1 cellular context compared by ENCODE assay signal in the genomic region with DNA sequence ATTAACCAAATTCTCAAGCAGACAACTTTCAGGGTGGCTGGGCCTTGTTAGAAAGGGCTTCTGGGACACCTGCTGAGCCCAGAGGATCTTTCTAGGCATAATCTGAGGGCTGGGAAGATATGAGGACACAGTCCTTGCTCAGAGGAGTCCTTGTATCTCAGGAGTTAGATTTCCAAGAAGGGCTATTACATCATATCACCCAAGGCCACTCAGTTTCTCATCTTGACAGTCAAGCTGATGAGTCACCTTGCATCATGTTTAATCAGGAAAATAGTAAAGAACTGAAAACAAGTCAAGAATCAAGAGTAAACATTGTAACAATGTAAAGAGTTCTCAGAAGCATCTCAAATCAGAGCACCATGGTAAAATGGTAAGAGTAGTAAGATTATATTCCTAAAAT.
TF ChIP-seq lines count a peak whose summit lies in the region.

No MANE protein-coding gene starts in this region.

TF ChIP-seq in K562, 482 proteins besides CTCF, POLR2A, EP300 and RAD21 (continued from another document and continues in another):
- TF ChIP-seq MTA2 (IDR thresholded peaks at IDR 0.05; ENCODE audit: low read depth) (no peak), HNRNPK (IDR thresholded peaks at IDR 0.05; ENCODE audit: low read depth, low read length, poor library complexity, severe bottlenecking) (no peak), NR3C1 (CRISPR knock-in tag; IDR thresholded peaks at IDR 0.05) (no peak), ZNF444 (CRISPR knock-in tag; IDR thresholded peaks at IDR 0.05) (no peak), MEIS2 (IDR thresholded peaks at IDR 0.05; ENCODE audit: partially characterized antibody) (peak; percentile 70), JUNB (CRISPR knock-in tag; conservative IDR thresholded peaks at IDR 0.05) (0 out of 2 replicates have a peak, but pooled peaks have one; percentile 53), ZNF124 (CRISPR knock-in tag; IDR thresholded peaks at IDR 0.05) (no peak), BMI1 (IDR thresholded peaks at IDR 0.05; ENCODE audit: low read length) (no peak), BCL6 (CRISPR knock-in tag; IDR thresholded peaks at IDR 0.05) (no peak), SMC3 (conservative IDR thresholded peaks at IDR 0.05; ENCODE audit: insufficient read depth, low read depth, low read length) (no peak), E2F3 (CRISPR knock-in tag; IDR thresholded peaks at IDR 0.05) (no peak), CREB1 (IDR thresholded peaks at IDR 0.05) (no peak), CREB1 (CRISPR knock-in tag; IDR thresholded peaks at IDR 0.05) (no peak), MAZ (CRISPR knock-in tag; conservative IDR thresholded peaks at IDR 0.05 in 1 of 2, IDR thresholded peaks at IDR 0.05 in 1 of 2) (no peak), SAFB (IDR thresholded peaks at IDR 0.05; ENCODE audit: borderline replicate concordance, low read depth, low read length) (no peak), TSC22D4 (tag; IDR thresholded peaks at IDR 0.05) (no peak), HOXB6 (CRISPR knock-in tag; IDR thresholded peaks at IDR 0.05; ENCODE audit: borderline replicate concordance) (no peak), NBN (IDR thresholded peaks at IDR 0.05; ENCODE audit: low read depth) (no peak), ZNF165 (CRISPR knock-in tag; IDR thresholded peaks at IDR 0.05; ENCODE audit: borderline replicate concordance) (no peak), MED1 (CRISPR knock-in tag; IDR thresholded peaks at IDR 0.05; ENCODE audit: borderline replicate concordance) (no peak), ARID1B (IDR thresholded peaks at IDR 0.05) (peak; percentile 67)
- TF ChIP-seq, protein P1, sequence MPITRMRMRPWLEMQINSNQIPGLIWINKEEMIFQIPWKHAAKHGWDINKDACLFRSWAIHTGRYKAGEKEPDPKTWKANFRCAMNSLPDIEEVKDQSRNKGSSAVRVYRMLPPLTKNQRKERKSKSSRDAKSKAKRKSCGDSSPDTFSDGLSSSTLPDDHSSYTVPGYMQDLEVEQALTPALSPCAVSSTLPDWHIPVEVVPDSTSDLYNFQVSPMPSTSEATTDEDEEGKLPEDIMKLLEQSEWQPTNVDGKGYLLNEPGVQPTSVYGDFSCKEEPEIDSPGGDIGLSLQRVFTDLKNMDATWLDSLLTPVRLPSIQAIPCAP (CRISPR knock-in tag; IDR thresholded peaks at IDR 0.05; ENCODE audit: borderline replicate concordance): no peak
- TF ChIP-seq, protein P2, sequence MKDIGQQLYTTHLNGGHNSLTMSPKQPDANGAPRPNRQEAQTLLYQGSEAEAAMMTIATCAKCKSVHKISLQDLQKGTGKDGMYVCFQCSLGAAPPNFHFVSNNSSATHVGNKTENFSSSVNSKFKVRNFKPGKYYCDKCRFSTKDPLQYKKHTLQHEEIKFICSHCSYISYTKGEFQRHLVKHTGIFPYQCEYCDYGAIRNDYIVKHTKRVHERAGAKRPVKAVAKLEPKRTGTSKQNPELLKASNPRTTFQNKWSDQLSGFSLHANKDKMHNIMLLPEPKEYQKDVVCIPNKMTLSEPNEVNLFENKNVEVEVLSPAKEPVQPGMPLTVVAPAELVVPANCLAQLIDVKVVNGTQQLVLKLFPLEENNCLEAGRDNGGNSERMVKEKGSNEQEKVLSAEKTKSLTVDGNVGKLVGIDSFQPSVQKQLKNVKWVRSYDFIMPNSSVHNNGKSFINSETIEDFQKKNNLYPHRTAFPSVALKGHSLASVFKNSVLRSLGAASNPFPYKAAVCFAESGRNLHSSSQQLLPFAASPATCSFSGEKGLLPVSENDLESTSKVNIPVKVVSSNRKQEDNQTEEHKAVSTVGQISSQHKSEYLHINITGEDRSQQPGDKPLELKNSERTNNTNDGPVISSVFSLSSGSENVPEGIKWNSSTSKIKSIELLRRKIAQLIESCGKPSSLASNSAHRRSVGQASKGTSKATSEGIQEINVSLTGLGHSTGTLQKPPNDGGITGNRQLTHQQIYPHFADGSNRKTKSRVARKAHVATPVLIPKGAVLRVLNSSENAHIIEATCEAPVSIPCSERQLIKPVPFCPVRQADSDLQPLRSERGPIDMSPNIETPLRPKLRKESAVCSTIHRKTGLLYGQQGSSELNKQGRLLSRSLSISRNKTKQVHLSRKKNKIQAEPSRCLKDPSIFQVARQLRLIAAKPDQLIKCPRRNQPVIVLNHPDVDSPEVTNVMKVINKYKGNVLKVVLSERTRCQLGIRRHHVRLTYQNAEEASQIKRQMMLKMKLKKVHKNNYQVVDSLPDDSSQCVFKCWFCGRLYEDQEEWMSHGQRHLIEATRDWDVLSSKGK (CRISPR knock-in tag; IDR thresholded peaks at IDR 0.05): no peak
- TF ChIP-seq, protein P3, sequence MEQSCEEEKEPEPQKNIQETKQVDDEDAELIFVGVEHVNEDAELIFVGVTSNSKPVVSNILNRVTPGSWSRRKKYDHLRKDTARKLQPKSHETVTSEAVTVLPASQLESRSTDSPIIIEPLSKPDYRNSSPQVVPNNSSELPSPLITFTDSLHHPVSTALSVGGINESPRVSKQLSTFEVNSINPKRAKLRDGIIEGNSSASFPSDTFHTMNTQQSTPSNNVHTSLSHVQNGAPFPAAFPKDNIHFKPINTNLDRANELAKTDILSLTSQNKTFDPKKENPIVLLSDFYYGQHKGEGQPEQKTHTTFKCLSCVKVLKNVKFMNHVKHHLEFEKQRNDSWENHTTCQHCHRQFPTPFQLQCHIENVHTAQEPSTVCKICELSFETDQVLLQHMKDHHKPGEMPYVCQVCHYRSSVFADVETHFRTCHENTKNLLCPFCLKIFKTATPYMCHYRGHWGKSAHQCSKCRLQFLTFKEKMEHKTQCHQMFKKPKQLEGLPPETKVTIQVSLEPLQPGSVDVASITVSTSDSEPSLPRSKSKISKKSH (CRISPR knock-in tag; IDR thresholded peaks at IDR 0.05): no peak
- TF ChIP-seq, protein P4, sequence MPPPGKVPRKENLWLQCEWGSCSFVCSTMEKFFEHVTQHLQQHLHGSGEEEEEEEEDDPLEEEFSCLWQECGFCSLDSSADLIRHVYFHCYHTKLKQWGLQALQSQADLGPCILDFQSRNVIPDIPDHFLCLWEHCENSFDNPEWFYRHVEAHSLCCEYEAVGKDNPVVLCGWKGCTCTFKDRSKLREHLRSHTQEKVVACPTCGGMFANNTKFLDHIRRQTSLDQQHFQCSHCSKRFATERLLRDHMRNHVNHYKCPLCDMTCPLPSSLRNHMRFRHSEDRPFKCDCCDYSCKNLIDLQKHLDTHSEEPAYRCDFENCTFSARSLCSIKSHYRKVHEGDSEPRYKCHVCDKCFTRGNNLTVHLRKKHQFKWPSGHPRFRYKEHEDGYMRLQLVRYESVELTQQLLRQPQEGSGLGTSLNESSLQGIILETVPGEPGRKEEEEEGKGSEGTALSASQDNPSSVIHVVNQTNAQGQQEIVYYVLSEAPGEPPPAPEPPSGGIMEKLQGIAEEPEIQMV (tag; conservative IDR thresholded peaks at IDR 0.05; ENCODE audit: low read depth): no peak
- TF ChIP-seq, protein P5, sequence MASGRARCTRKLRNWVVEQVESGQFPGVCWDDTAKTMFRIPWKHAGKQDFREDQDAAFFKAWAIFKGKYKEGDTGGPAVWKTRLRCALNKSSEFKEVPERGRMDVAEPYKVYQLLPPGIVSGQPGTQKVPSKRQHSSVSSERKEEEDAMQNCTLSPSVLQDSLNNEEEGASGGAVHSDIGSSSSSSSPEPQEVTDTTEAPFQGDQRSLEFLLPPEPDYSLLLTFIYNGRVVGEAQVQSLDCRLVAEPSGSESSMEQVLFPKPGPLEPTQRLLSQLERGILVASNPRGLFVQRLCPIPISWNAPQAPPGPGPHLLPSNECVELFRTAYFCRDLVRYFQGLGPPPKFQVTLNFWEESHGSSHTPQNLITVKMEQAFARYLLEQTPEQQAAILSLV (tag; IDR thresholded peaks at IDR 0.05): no peak
- TF ChIP-seq, protein P6, sequence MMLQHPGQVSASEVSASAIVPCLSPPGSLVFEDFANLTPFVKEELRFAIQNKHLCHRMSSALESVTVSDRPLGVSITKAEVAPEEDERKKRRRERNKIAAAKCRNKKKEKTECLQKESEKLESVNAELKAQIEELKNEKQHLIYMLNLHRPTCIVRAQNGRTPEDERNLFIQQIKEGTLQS (IDR thresholded peaks at IDR 0.05): peak; percentile 95
- TF ChIP-seq, protein P6 (CRISPR knock-in tag; conservative IDR thresholded peaks at IDR 0.05): no peak
- TF ChIP-seq, protein P7, sequence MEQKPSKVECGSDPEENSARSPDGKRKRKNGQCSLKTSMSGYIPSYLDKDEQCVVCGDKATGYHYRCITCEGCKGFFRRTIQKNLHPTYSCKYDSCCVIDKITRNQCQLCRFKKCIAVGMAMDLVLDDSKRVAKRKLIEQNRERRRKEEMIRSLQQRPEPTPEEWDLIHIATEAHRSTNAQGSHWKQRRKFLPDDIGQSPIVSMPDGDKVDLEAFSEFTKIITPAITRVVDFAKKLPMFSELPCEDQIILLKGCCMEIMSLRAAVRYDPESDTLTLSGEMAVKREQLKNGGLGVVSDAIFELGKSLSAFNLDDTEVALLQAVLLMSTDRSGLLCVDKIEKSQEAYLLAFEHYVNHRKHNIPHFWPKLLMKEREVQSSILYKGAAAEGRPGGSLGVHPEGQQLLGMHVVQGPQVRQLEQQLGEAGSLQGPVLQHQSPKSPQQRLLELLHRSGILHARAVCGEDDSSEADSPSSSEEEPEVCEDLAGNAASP (IDR thresholded peaks at IDR 0.05): no peak
- TF ChIP-seq, protein P8, sequence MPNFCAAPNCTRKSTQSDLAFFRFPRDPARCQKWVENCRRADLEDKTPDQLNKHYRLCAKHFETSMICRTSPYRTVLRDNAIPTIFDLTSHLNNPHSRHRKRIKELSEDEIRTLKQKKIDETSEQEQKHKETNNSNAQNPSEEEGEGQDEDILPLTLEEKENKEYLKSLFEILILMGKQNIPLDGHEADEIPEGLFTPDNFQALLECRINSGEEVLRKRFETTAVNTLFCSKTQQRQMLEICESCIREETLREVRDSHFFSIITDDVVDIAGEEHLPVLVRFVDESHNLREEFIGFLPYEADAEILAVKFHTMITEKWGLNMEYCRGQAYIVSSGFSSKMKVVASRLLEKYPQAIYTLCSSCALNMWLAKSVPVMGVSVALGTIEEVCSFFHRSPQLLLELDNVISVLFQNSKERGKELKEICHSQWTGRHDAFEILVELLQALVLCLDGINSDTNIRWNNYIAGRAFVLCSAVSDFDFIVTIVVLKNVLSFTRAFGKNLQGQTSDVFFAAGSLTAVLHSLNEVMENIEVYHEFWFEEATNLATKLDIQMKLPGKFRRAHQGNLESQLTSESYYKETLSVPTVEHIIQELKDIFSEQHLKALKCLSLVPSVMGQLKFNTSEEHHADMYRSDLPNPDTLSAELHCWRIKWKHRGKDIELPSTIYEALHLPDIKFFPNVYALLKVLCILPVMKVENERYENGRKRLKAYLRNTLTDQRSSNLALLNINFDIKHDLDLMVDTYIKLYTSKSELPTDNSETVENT (CRISPR knock-in tag; IDR thresholded peaks at IDR 0.05): no peak
- TF ChIP-seq, protein P9, sequence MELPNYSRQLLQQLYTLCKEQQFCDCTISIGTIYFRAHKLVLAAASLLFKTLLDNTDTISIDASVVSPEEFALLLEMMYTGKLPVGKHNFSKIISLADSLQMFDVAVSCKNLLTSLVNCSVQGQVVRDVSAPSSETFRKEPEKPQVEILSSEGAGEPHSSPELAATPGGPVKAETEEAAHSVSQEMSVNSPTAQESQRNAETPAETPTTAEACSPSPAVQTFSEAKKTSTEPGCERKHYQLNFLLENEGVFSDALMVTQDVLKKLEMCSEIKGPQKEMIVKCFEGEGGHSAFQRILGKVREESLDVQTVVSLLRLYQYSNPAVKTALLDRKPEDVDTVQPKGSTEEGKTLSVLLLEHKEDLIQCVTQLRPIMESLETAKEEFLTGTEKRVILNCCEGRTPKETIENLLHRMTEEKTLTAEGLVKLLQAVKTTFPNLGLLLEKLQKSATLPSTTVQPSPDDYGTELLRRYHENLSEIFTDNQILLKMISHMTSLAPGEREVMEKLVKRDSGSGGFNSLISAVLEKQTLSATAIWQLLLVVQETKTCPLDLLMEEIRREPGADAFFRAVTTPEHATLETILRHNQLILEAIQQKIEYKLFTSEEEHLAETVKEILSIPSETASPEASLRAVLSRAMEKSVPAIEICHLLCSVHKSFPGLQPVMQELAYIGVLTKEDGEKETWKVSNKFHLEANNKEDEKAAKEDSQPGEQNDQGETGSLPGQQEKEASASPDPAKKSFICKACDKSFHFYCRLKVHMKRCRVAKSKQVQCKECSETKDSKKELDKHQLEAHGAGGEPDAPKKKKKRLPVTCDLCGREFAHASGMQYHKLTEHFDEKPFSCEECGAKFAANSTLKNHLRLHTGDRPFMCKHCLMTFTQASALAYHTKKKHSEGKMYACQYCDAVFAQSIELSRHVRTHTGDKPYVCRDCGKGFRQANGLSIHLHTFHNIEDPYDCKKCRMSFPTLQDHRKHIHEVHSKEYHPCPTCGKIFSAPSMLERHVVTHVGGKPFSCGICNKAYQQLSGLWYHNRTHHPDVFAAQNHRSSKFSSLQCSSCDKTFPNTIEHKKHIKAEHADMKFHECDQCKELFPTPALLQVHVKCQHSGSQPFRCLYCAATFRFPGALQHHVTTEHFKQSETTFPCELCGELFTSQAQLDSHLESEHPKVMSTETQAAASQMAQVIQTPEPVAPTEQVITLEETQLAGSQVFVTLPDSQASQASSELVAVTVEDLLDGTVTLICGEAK (IDR thresholded peaks at IDR 0.05): no peak
- TF ChIP-seq, protein P9 (CRISPR knock-in tag; IDR thresholded peaks at IDR 0.05): no peak
- TF ChIP-seq, protein P10, sequence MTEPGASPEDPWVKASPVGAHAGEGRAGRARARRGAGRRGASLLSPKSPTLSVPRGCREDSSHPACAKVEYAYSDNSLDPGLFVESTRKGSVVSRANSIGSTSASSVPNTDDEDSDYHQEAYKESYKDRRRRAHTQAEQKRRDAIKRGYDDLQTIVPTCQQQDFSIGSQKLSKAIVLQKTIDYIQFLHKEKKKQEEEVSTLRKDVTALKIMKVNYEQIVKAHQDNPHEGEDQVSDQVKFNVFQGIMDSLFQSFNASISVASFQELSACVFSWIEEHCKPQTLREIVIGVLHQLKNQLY (CRISPR knock-in tag; conservative IDR thresholded peaks at IDR 0.05): no peak
